20 cellular contexts compared by ENCODE assay signal in genomic region chr7:75884401-75884800, GRCh38. TPM values are rescaled to one million over a fixed set of nuclear protein-coding genes. Genes with fewer than 3 reads are reported as not detected.
DNase-seq lines count a peak whose midpoint lies in the region; ATAC-seq and TF ChIP-seq lines count a peak whose summit lies in the region.
"Had no signal": no experiment of that assay in that cellular context is flagged by ENCODE, and none has a peak within 500 bp of the region (broad histone marks: within the 10 kb centered on the region; RNA-seq: fewer than 3 reads in every experiment).

No MANE protein-coding gene starts in this region.

- H3K4me1 ChIP-seq in mucosa of descending colon (ENCODE audit: low read depth) = peaks cover 26% of the 10 kb centered on the region

- H3K27ac Mint-ChIP-seq in natural killer cell = no peak overlapping the region
- H3K27ac Mint-ChIP-seq: CD8-positive, alpha-beta T cell had no signal

- intact Hi-C loops in mucosa of descending colon (cut with DNase I, micrococcal nuclease) (no loop called here), natural killer cell (cut with micrococcal nuclease) (no loop called here)

- H3K27ac ChIP-seq in RWPE1 = peak overlapping the region; percentile 16
- H3K27ac ChIP-seq: 22Rv1 had no signal

- H3K4me3 ChIP-seq in mucosa of descending colon = no peak overlapping the region

- POLR2A ChIA-PET in RWPE1 (lab: Yijun Ruan, JAX; ENCODE audit: low non-redundant PET) = no interaction called here

- no peak for TF ChIP-seq CTCF in RWPE1 (conservative IDR thresholded peaks at IDR 0.05; ENCODE audit: low read depth)
- no peak for TF ChIP-seq CTCF in mucosa of descending colon (IDR thresholded peaks at IDR 0.05)
- TF ChIP-seq CTCF in natural killer cell (IDR thresholded peaks at IDR 0.05) = no peak

- CTCF ChIA-PET in RWPE1 (lab: Yijun Ruan, JAX) = no interaction called here

- no peaks in the 10 kb centered on the region for H3K9me3 Mint-ChIP-seq in natural killer cell
- H3K9me3 Mint-ChIP-seq: CD8-positive, alpha-beta T cell had no signal

- H3K36me3 Mint-ChIP-seq in natural killer cell = no peaks in the 10 kb centered on the region

- H3K4me1 Mint-ChIP-seq in natural killer cell = peaks cover 16 to 34% of the 10 kb centered on the region in 2 donors

- ATAC-seq in mucosa of descending colon (peak; percentile 82), HG03175 (IDR thresholded peaks at IDR 0.05; ENCODE audit: unreplicated experiment) (no peak), natural killer cell (no peak)
- ATAC-seq: CD8-positive, alpha-beta T cell; HCT116 had no signal

- H3K4me3 Mint-ChIP-seq in natural killer cell = no peak overlapping the region
- H3K4me3 Mint-ChIP-seq: CD8-positive, alpha-beta T cell had no signal

- peaks cover 7% of the 10 kb centered on the region for H3K36me3 ChIP-seq in mucosa of descending colon (ENCODE audit: low read depth)

- no peaks in the 10 kb centered on the region for H3K27me3 Mint-ChIP-seq in natural killer cell (ENCODE audit: low read depth in 2 of 2)

- peak; percentile 55 for DNase-seq in NCI-H82 (lab: John Stamatoyannopoulos, UW)
- DNase-seq in NCI-H82 treated with DMSO at 0.1 percent for 48 hours (lab: John Stamatoyannopoulos, UW; ENCODE audit: unreplicated experiment) = no peak
- no peak for DNase-seq in RWPE1 (ENCODE audit: low spot score)
- peak in 1 of 3 donors; percentile 64 for DNase-seq in mucosa of descending colon
- no peak for DNase-seq in natural killer cell
- no peak for DNase-seq in DMS153 (lab: John Stamatoyannopoulos, UW)
- DNase-seq in NCI-H2227 (lab: John Stamatoyannopoulos, UW; ENCODE audit: unreplicated experiment) = no peak
- DNase-seq: ACHN; CD8-positive, alpha-beta T cell; EL; IMR-90; NCI-H1105 treated with DMSO at 0.1 percent for 48 hours; NCI-H2081 treated with DMSO at 0.1 percent for 48 hours; NCI-H2227 treated with DMSO at 0.1 percent for 48 hours; NCI-H510A; OCI-M1; Right ventricle myocardium superior had no signal

- no peaks in the 10 kb centered on the region for H3K9me3 ChIP-seq in mucosa of descending colon

RNA-seq across cellular contexts. Expression of gene RHBDD2, which starts 5.6 kb away (rescaled TPM):
- total RNA-seq in mucosa of descending colon = 10 to 100 TPM; 43.9 to 50.5 (median 47.3) TPM
- 10 to 100 TPM; 45.2 to 74.3 (median 61.9) TPM for total RNA-seq in natural killer cell

RNA-seq across cellular contexts. Expression of gene POR, which starts 30.6 kb away (rescaled TPM):
- total RNA-seq in mucosa of descending colon = 100 to 1,000 TPM in 2 of 3 donors, 10 to 100 TPM in 1; 76.4 to 122 (median 118) TPM
- 10 to 100 TPM; 56.0 to 60.5 (median 58.3) TPM for total RNA-seq in natural killer cell
